25 cellular contexts compared by ENCODE assay signal in the genomic region with DNA sequence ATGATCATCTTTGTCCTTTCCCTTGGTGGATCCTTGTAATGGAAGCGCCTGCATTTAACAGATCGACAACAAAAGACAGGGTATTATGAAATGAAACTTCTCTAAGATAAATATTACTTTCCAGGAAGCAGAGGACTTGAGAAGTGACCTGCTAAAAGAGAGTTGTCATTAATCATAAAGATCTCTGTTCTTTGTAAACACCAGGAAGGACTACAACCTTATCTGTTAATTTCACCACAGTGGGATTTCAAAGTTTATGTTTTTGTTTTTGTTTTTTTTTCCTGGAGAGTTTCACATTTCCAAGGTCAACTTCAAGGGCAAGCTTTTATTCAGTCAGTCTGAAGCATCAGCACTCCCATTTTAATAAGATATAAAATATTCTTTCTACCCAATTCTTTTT.
"Had no signal": no experiment of that assay in that cellular context is flagged by ENCODE, and none has a peak within 500 bp of the region (broad histone marks: within the 10 kb centered on the region; RNA-seq: fewer than 3 reads in every experiment).

No MANE protein-coding gene starts in this region.

- H3K9me3 ChIP-seq: lower lobe of right lung, ovary, spleen, suprapubic skin, thoracic aorta, tibial artery, upper lobe of right lung had no signal

- DNase-seq: hypothalamus; immature natural killer cell; kidney; left colon; left lung; lower lobe of right lung; mammary epithelial cell; mesendoderm; naive B cell; natural killer cell; ovary; right cardiac atrium; small intestine; spleen; stimulated activated CD4-positive, alpha-beta T cell treated with anti-CD3 and anti-CD28 coated beads, Interleukin-4, amount 100 ng/mL, for 24 hours; stimulated activated naive CD4-positive, alpha-beta T cell; tibial artery; trophoblast cell; upper lobe of right lung had no signal

- H3K27ac ChIP-seq: left lung, lower lobe of right lung, ovary, spleen, suprapubic skin, thoracic aorta, upper lobe of right lung had no signal

- H3K4me1 ChIP-seq: left lung, lower lobe of right lung, spleen, suprapubic skin, upper lobe of right lung had no signal

- ATAC-seq: left colon; left lung; lower lobe of right lung; natural killer cell; right cardiac atrium; sciatic nerve; stimulated activated effector memory CD8-positive, alpha-beta T cell treated with anti-CD3 and anti-CD28 coated beads, Interleukin-12 subunit alpha, Interleukin-12 subunit beta, amount 100 ng/mL, for 72 hours; upper lobe of right lung had no signal

- H3K27me3 ChIP-seq: left lung, ovary, spleen, suprapubic skin, tibial artery, upper lobe of right lung had no signal

- H3K4me3 ChIP-seq: left lung, lower lobe of right lung, ovary, spleen, suprapubic skin, thoracic aorta, tibial artery, upper lobe of right lung had no signal

- FAIRE-seq: islet of Langerhans, kidney, small intestine, urothelium cell line had no signal

- H3K36me3 ChIP-seq: left lung, lower lobe of right lung, ovary, spleen, suprapubic skin, thoracic aorta, tibial artery, upper lobe of right lung had no signal
